In the genomic region with DNA sequence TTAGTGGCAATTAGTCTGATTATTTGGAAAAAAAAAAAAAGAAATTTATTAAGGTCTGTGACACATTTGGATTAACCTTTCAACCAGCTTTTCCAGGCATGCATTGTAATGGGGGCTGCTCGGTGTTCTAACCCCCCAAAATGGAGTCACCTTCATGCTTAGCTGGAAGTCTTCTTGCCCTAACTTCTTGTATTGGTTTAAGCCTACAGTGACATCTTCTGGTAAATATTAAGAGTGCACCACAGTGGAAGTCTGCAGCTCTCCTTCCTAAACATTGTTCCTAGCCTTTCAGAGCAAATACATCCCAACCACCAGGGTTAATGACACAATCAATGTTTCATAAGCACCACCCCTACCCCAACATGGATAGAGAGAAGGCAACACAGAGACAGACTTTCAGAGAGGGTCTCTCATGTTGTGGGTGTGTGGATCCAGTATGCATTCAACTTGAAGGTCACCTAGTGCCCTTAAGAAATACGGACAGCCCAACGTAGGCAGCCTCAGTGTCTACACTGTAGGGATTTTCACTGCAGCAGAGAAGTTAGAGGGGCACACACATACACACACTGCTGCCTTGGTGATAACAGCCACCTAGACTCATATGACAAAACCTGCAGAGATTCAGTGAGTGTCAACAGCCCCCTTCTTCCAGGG, we compare ENCODE assay signal across 9 cellular contexts.
A peak's percentile ranks its signal among the peaks of the same experiment; 100 is the strongest.
DNase-seq lines count a peak whose midpoint lies in the region; ATAC-seq and TF ChIP-seq lines count a peak whose summit lies in the region.
"Had no signal": no experiment of that assay in that cellular context is flagged by ENCODE, and none has a peak within 500 bp of the region (broad histone marks: within the 10 kb centered on the region; RNA-seq: fewer than 3 reads in every experiment).

No MANE protein-coding gene starts in this region.

- intact Hi-C loops in esophagus squamous epithelium (cut with DNase I): no loop called here

- peak overlapping the region; percentile 67 for H2AFZ ChIP-seq in OCI-LY3 (ENCODE audit: low read depth, low read length)
- H2AFZ ChIP-seq in parathyroid adenoma: no peak overlapping the region

- H4K20me1 ChIP-seq in OCI-LY3 (ENCODE audit: insufficient read depth, low read length): no peaks in the 10 kb centered on the region

- DNase-seq in NCI-H1092 treated with DMSO at 0.1 percent for 48 hours (lab: John Stamatoyannopoulos, UW): peak; percentile 26
- DNase-seq in NCI-H1092 (lab: John Stamatoyannopoulos, UW): no peak
- DNase-seq in HAP-1 (ENCODE audit: low spot score in 2 of 2): peak; percentile 34 to 70
- DNase-seq in esophagus squamous epithelium (lab: John Stamatoyannopoulos, UW): no peak
- no peak for DNase-seq in activated CD4-positive, alpha-beta memory T cell treated with anti-CD3 and anti-CD28 coated beads, Interleukin-2, amount 10 ng/mL, durations not matched to agents 7 days and 5 days

- H3K27ac ChIP-seq in OCI-LY3 (ENCODE audit: low read length) (no peak overlapping the region), esophagus squamous epithelium (no peak overlapping the region), parathyroid adenoma (no peak overlapping the region)
- H3K27ac ChIP-seq: BLaER1 had no signal

- POLR2A ChIA-PET in activated CD4-positive, alpha-beta memory T cell treated with anti-CD3 and anti-CD28 coated beads, Interleukin-2, amount 10 ng/mL, durations not matched to agents 7 days and 5 days (lab: Charles Lee): no interaction called here

- H3K27me3 Mint-ChIP-seq in activated CD4-positive, alpha-beta memory T cell treated with anti-CD3 and anti-CD28 coated beads, Interleukin-2, amount 10 ng/mL, durations not matched to agents 7 days and 5 days: no peaks in the 10 kb centered on the region

- H3K4me1 ChIP-seq in HAP-1: peaks cover 5% of the 10 kb centered on the region
- peaks cover 6% of the 10 kb centered on the region for H3K4me1 ChIP-seq in OCI-LY3 (ENCODE audit: low read length)
- no peaks in the 10 kb centered on the region for H3K4me1 ChIP-seq in esophagus squamous epithelium
- H3K4me1 ChIP-seq in parathyroid adenoma: no peaks in the 10 kb centered on the region
- H3K4me1 ChIP-seq: BLaER1 had no signal

- H3K27me3 ChIP-seq in HAP-1 (ENCODE audit: low read depth) (no peaks in the 10 kb centered on the region), OCI-LY3 (ENCODE audit: low read depth, low read length) (no peaks in the 10 kb centered on the region), esophagus squamous epithelium (no peaks in the 10 kb centered on the region), parathyroid adenoma (ENCODE audit: control insufficient read depth, insufficient read depth, low read length) (no peaks in the 10 kb centered on the region)

- WGBS in esophagus squamous epithelium, 2 donors: 0 to 32% methylated on average over 1 to 3 of the region's 3 CpGs

- no peaks in the 10 kb centered on the region for H3K36me3 Mint-ChIP-seq in activated CD4-positive, alpha-beta memory T cell treated with anti-CD3 and anti-CD28 coated beads, Interleukin-2, amount 10 ng/mL, durations not matched to agents 7 days and 5 days (ENCODE audit: low read depth)

- H3K4me3 Mint-ChIP-seq in activated CD4-positive, alpha-beta memory T cell treated with anti-CD3 and anti-CD28 coated beads, Interleukin-2, amount 10 ng/mL, durations not matched to agents 7 days and 5 days: no peak overlapping the region

- CTCF ChIA-PET in activated CD4-positive, alpha-beta memory T cell treated with anti-CD3 and anti-CD28 coated beads, Interleukin-2, amount 10 ng/mL, durations not matched to agents 7 days and 5 days (lab: Charles Lee): interaction anchor here (0.7 to 1.9 kb wide), 9 partner anchors 17 to 895 kb away, joined by 3 to 16 read pairs (median 3); no protein-coding TSS in a partner anchor

- H3K9ac ChIP-seq in OCI-LY3 (ENCODE audit: low read length): no peak overlapping the region
- no peak overlapping the region for H3K9ac ChIP-seq in parathyroid adenoma
- H3K9ac ChIP-seq: BLaER1 had no signal

- no peaks in the 10 kb centered on the region for H3K9me3 Mint-ChIP-seq in activated CD4-positive, alpha-beta memory T cell treated with anti-CD3 and anti-CD28 coated beads, Interleukin-2, amount 10 ng/mL, durations not matched to agents 7 days and 5 days

- in situ Hi-C loops in HAP-1 (cut with MboI; ENCODE audit: low sequenced_read_pairs): no loop called here

- no peaks in the 10 kb centered on the region for H3K4me1 Mint-ChIP-seq in activated CD4-positive, alpha-beta memory T cell treated with anti-CD3 and anti-CD28 coated beads, Interleukin-2, amount 10 ng/mL, durations not matched to agents 7 days and 5 days

- H3K27ac Mint-ChIP-seq in activated CD4-positive, alpha-beta memory T cell treated with anti-CD3 and anti-CD28 coated beads, Interleukin-2, amount 10 ng/mL, durations not matched to agents 7 days and 5 days: no peak overlapping the region

- H3K4me2 ChIP-seq in OCI-LY3 (ENCODE audit: low read length): peak overlapping the region; percentile 42
- no peak overlapping the region for H3K4me2 ChIP-seq in parathyroid adenoma (ENCODE audit: low read length)
- H3K4me2 ChIP-seq: BLaER1 had no signal

- H3K36me3 ChIP-seq in HAP-1 (replicated peaks): no peaks in the 10 kb centered on the region
- H3K36me3 ChIP-seq in OCI-LY3 (replicated peaks; ENCODE audit: low read depth, low read length): no peaks in the 10 kb centered on the region
- H3K36me3 ChIP-seq in esophagus squamous epithelium: no peaks in the 10 kb centered on the region
- no peaks in the 10 kb centered on the region for H3K36me3 ChIP-seq in parathyroid adenoma (ENCODE audit: control insufficient read depth, insufficient read depth, low read length)
- H3K36me3 ChIP-seq: BLaER1 had no signal

- no peak for ATAC-seq in GM21515 (IDR thresholded peaks at IDR 0.05; ENCODE audit: unreplicated experiment)

- no peak for TF ChIP-seq POLR2A in esophagus squamous epithelium (IDR thresholded peaks at IDR 0.05)

- H3K79me2 ChIP-seq in OCI-LY3 (ENCODE audit: low read length) (no peaks in the 10 kb centered on the region), parathyroid adenoma (no peaks in the 10 kb centered on the region)

- H3K9me3 ChIP-seq in HAP-1 (no peaks in the 10 kb centered on the region), OCI-LY3 (ENCODE audit: insufficient read depth, low read length) (no peaks in the 10 kb centered on the region), esophagus squamous epithelium (no peaks in the 10 kb centered on the region), parathyroid adenoma (ENCODE audit: control insufficient read depth, low read length) (no peaks in the 10 kb centered on the region)
- H3K9me3 ChIP-seq: BLaER1 had no signal

- H3K4me3 ChIP-seq in HAP-1 (no peak overlapping the region), OCI-LY3 (ENCODE audit: low read length) (peak overlapping the region; percentile 42), esophagus squamous epithelium (no peak overlapping the region), parathyroid adenoma (ENCODE audit: low read depth, low read length) (no peak overlapping the region)
- H3K4me3 ChIP-seq: BLaER1 had no signal

- peak; percentile 65 for TF ChIP-seq CTCF in OCI-LY3 (IDR thresholded peaks at IDR 0.05; ENCODE audit: low read depth, low read length)
- TF ChIP-seq CTCF in esophagus squamous epithelium (IDR thresholded peaks at IDR 0.05): peak in 4 of 6 experiments; percentile 13 to 50 (median 46)
- TF ChIP-seq CTCF in parathyroid adenoma (IDR thresholded peaks at IDR 0.05): peak; percentile 15

Comparison
In these comparisons a context has a peak if more than half of its experiments do, and no peak if none do; other contexts are left out.
1. DNase-seq: peak in NCI-H1092 treated with DMSO at 0.1 percent for 48 hours (single experiment) and HAP-1 (2 of 2); none in NCI-H1092 (single experiment), esophagus squamous epithelium (single experiment) and activated CD4-positive, alpha-beta memory T cell treated with anti-CD3 and anti-CD28 coated beads, Interleukin-2, amount 10 ng/mL, durations not matched to agents 7 days and 5 days (single experiment).
2. CTCF ChIP-seq: peak in every context shown above with its lines; median percentile 65 in OCI-LY3; 46 in esophagus squamous epithelium; 15 in parathyroid adenoma.